17 cellular contexts compared by ENCODE assay signal in the genomic region with DNA sequence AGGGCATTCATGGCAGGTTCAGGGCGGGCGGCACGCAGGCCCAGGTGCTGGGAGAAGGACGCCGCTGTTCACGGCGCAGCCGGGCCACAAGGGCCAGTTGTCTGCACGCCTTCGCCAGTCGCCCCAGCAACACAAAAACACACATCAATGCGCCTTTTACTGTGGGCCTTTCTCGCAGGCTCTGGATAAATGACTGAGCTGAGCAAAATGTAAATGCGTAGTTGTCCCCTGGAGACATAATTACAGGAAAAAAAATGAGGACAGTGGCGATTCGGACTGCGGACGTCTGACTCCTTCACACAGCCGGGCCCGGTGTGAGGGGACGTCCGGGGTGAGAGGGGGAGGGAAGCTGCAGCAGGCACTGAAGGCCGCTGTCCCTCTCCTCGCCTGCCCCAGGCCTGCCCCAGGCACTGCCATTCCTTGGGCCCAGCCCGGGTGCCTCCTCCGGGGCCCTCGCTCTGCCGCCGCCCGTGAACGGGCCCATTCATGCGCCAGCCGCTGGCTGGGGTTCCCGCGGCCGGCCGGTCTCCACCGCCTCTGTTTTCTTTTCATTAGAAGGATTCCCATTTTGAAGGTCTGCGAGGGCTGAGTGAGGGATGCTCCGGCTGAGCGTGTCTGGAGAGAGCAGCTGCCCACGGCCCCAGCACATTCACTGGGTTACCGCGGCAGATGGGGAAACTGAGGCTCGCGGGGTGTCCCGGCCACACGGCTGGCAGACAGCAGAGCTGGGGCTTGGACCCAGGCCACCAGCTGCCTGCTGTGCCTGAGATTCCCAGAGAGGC. TPM values are rescaled to one million over a fixed set of nuclear protein-coding genes. Genes with fewer than 3 reads are reported as not detected.
DNase-seq lines count a peak whose midpoint lies in the region; ATAC-seq and TF ChIP-seq lines count a peak whose summit lies in the region.
"Had no signal": no experiment of that assay in that cellular context is flagged by ENCODE, and none has a peak within 500 bp of the region (broad histone marks: within the 10 kb centered on the region; RNA-seq: fewer than 3 reads in every experiment).

No MANE protein-coding gene starts in this region.

- H3K27me3 ChIP-seq in right atrium auricular region (no peaks in the 10 kb centered on the region), endodermal cell (ENCODE audit: control insufficient read depth, insufficient read depth, low read length, poor library complexity, severe bottlenecking) (peaks cover 4% of the 10 kb centered on the region), tibial nerve (peaks cover 0 to 4% of the 10 kb centered on the region in 2 donors), suprapubic skin (no peaks in the 10 kb centered on the region)
- H3K27me3 ChIP-seq: colonic mucosa had no signal

- no peaks in the 10 kb centered on the region for H3K36me3 Mint-ChIP-seq in endodermal cell (ENCODE audit: low read depth)
- H3K36me3 Mint-ChIP-seq: activated naive CD8-positive, alpha-beta T cell treated with anti-CD3 and anti-CD28 coated beads for 36 hours had no signal

- no peaks in the 10 kb centered on the region for H3K27me3 Mint-ChIP-seq in endodermal cell (ENCODE audit: insufficient read depth)
- H3K27me3 Mint-ChIP-seq: activated CD4-positive, alpha-beta T cell treated with anti-CD3 and anti-CD28 coated beads, Interleukin-2, amount 10 ng/mL, durations not matched to agents 24 days and 14 days; activated naive CD8-positive, alpha-beta T cell treated with anti-CD3 and anti-CD28 coated beads for 36 hours had no signal

- TF ChIP-seq CTCF in right atrium auricular region (IDR thresholded peaks at IDR 0.05) (no peak), endodermal cell (conservative IDR thresholded peaks at IDR 0.05) (no peak), mucosa of descending colon (IDR thresholded peaks at IDR 0.05) (no peak), tibial nerve (IDR thresholded peaks at IDR 0.05) (no peak), suprapubic skin (IDR thresholded peaks at IDR 0.05) (no peak)

- H3K9me3 ChIP-seq in right atrium auricular region (no peaks in the 10 kb centered on the region), endodermal cell (ENCODE audit: control insufficient read depth, low read length) (peaks cover 5% of the 10 kb centered on the region), mucosa of descending colon (no peaks in the 10 kb centered on the region), tibial nerve (no peaks in the 10 kb centered on the region), suprapubic skin (no peaks in the 10 kb centered on the region)
- H3K9me3 ChIP-seq: colonic mucosa, tibial artery had no signal

- 93 to 94% methylated on average over 24 to 48 of the region's 48 CpGs for WGBS in endodermal cell (ENCODE audit: insufficient coverage in 1 of 2, insufficient read length in 1 of 2), 2 experiments
- WGBS in tibial nerve, 2 donors: 39 to 50% methylated on average over 37 to 38 of the region's 48 CpGs
- 78% methylated on average over 43 of the region's 48 CpGs for WGBS in suprapubic skin

- no peak overlapping the region for H3K9ac ChIP-seq in endodermal cell (ENCODE audit: extremely low read depth, low read length, poor library complexity, severe bottlenecking)

- peak; percentile 62 for DNase-seq in Right ventricle myocardium inferior (ENCODE audit: missing footprints)
- DNase-seq in right atrium auricular region (ENCODE audit: low spot score): no peak
- DNase-seq in endodermal cell: no peak
- DNase-seq in mucosa of descending colon: peak in 2 of 3 donors; percentile 11 to 24
- DNase-seq in tibial nerve (ENCODE audit: low spot score in 2 of 2): no peak
- DNase-seq in suprapubic skin (ENCODE audit: low spot score in 2 of 2): no peak
- DNase-seq in NCI-H1436 (lab: John Stamatoyannopoulos, UW): no peak
- DNase-seq in NCI-H524 treated with DMSO at 0.1 percent for 48 hours (lab: John Stamatoyannopoulos, UW): no peak
- DNase-seq: activated CD4-positive, alpha-beta T cell treated with anti-CD3 and anti-CD28 coated beads, Interleukin-2, amount 10 ng/mL, durations not matched to agents 24 days and 14 days; activated naive CD8-positive, alpha-beta T cell treated with anti-CD3 and anti-CD28 coated beads for 36 hours; activated T-cell treated with anti-CD3 and anti-CD28 coated beads, Interleukin-2, amount 50 U/mL, for 1 hour; colonic mucosa; NCI-H2081; SIG-M5 had no signal

- no peaks in the 10 kb centered on the region for H3K4me1 Mint-ChIP-seq in endodermal cell
- H3K4me1 Mint-ChIP-seq: activated CD4-positive, alpha-beta T cell treated with anti-CD3 and anti-CD28 coated beads, Interleukin-2, amount 10 ng/mL, durations not matched to agents 24 days and 14 days; activated naive CD8-positive, alpha-beta T cell treated with anti-CD3 and anti-CD28 coated beads for 36 hours had no signal

- no peaks in the 10 kb centered on the region for H3K9me3 Mint-ChIP-seq in endodermal cell
- H3K9me3 Mint-ChIP-seq: activated CD4-positive, alpha-beta T cell treated with anti-CD3 and anti-CD28 coated beads, Interleukin-2, amount 10 ng/mL, durations not matched to agents 24 days and 14 days; activated naive CD8-positive, alpha-beta T cell treated with anti-CD3 and anti-CD28 coated beads for 36 hours had no signal

- H3K4me3 Mint-ChIP-seq in endodermal cell: no peak overlapping the region
- H3K4me3 Mint-ChIP-seq: activated CD4-positive, alpha-beta T cell treated with anti-CD3 and anti-CD28 coated beads, Interleukin-2, amount 10 ng/mL, durations not matched to agents 24 days and 14 days; activated naive CD8-positive, alpha-beta T cell treated with anti-CD3 and anti-CD28 coated beads for 36 hours had no signal

- H3K27ac ChIP-seq in right atrium auricular region (peak overlapping the region in 1 of 2 donors; percentile 46), endodermal cell (ENCODE audit: low read depth, low read length) (peak overlapping the region; percentile 81), tibial nerve (peak overlapping the region; percentile 34 to 80 (median 70)), suprapubic skin (no peak overlapping the region)
- H3K27ac ChIP-seq: colonic mucosa, epithelial cell of prostate, tibial artery had no signal

- H3K4me3 ChIP-seq in right atrium auricular region (no peak overlapping the region), endodermal cell (ENCODE audit: low read length) (no peak overlapping the region), mucosa of descending colon (no peak overlapping the region), tibial nerve (no peak overlapping the region), suprapubic skin (no peak overlapping the region)
- H3K4me3 ChIP-seq: colonic mucosa, tibial artery had no signal

- intact Hi-C loops in Right ventricle myocardium inferior (cut with DNase I) (no loop called here), mucosa of descending colon (cut with DNase I, micrococcal nuclease) (no loop called here)

- no peak for ATAC-seq in Right ventricle myocardium inferior
- ATAC-seq in mucosa of descending colon: no peak

- no peak for TF ChIP-seq POLR2A in tibial nerve (IDR thresholded peaks at IDR 0.05)
- TF ChIP-seq POLR2A in suprapubic skin (IDR thresholded peaks at IDR 0.05): no peak

- TF ChIP-seq EP300 in tibial nerve (IDR thresholded peaks at IDR 0.05) (peak in 1 of 2 donors; percentile 33), suprapubic skin (IDR thresholded peaks at IDR 0.05) (no peak)

- H3K4me1 ChIP-seq in right atrium auricular region (no peaks in the 10 kb centered on the region), endodermal cell (ENCODE audit: control insufficient read depth, insufficient read depth, low read length) (no peaks in the 10 kb centered on the region), mucosa of descending colon (ENCODE audit: low read depth) (no peaks in the 10 kb centered on the region), tibial nerve (peaks cover 0 to 13% (median 3%) of the 10 kb centered on the region in 4 donors), suprapubic skin (no peaks in the 10 kb centered on the region)
- H3K4me1 ChIP-seq: colonic mucosa had no signal

- H3K36me3 ChIP-seq in right atrium auricular region (no peaks in the 10 kb centered on the region), endodermal cell (ENCODE audit: control insufficient read depth, insufficient read depth, low read length) (no peaks in the 10 kb centered on the region), mucosa of descending colon (ENCODE audit: low read depth) (no peaks in the 10 kb centered on the region), tibial nerve (no peaks in the 10 kb centered on the region), suprapubic skin (no peaks in the 10 kb centered on the region)
- H3K36me3 ChIP-seq: colonic mucosa, tibial artery had no signal

- H3K27ac Mint-ChIP-seq in endodermal cell: no peak overlapping the region
- H3K27ac Mint-ChIP-seq: activated CD4-positive, alpha-beta T cell treated with anti-CD3 and anti-CD28 coated beads, Interleukin-2, amount 10 ng/mL, durations not matched to agents 24 days and 14 days; activated naive CD8-positive, alpha-beta T cell treated with anti-CD3 and anti-CD28 coated beads for 36 hours had no signal

RNA-seq across cellular contexts. Expression of gene ZNF469, which starts 6.5 kb away (rescaled TPM):
- 0.92 TPM for total RNA-seq in Right ventricle myocardium inferior
- under 1 TPM; 0.56 to 0.83 TPM for total RNA-seq in right atrium auricular region
- total RNA-seq in endodermal cell: 1 to 10 TPM in 1 of 2 donors, under 1 TPM in 1; 0.68 to 4.7 TPM
- 0.53 TPM for polyA plus RNA-seq in endodermal cell (2013, experiment 1 of 2)
- polyA plus RNA-seq in endodermal cell (2013, experiment 2 of 2): 0.46 TPM
- total RNA-seq in mucosa of descending colon: 1 to 10 TPM in 1 of 3 donors, under 1 TPM in 2; 0.35 to 1.4 (median 0.51) TPM
- total RNA-seq in tibial nerve: 1 to 10 TPM in 3 of 4 donors, under 1 TPM in 1; 0.87 to 1.8 (median 1.1) TPM
- total RNA-seq in suprapubic skin: under 1 TPM; 0.24 to 0.55 (median 0.41) TPM
- polyA plus RNA-seq: keratinocyte had no signal

Comparison
In these comparisons a context has a peak if more than half of its experiments do, and no peak if none do; other contexts are left out.
1. DNase-seq: peak in Right ventricle myocardium inferior (single experiment) and mucosa of descending colon (2 of 3); none in right atrium auricular region (single experiment), endodermal cell (single experiment), tibial nerve (0 of 2), suprapubic skin (0 of 2), NCI-H1436 (single experiment) and NCI-H524 treated with DMSO at 0.1 percent for 48 hours (single experiment).